Comparison of ENCODE assay signal across 26 cellular contexts in genomic region chr18:74817576-74817975, GRCh38.
"Had no signal": no experiment of that assay in that cellular context is flagged by ENCODE, and none has a peak within 500 bp of the region (broad histone marks: within the 10 kb centered on the region; RNA-seq: fewer than 3 reads in every experiment).

No MANE protein-coding gene starts in this region.

- H3K9me3 ChIP-seq: esophagus squamous epithelium, gastrocnemius medialis, left lung, mucosa of descending colon, psoas muscle, sigmoid colon, stomach, thyroid gland, vagina had no signal

- H3K4me1 ChIP-seq: esophagus squamous epithelium, gastrocnemius medialis, left lung, psoas muscle, stomach, thyroid gland, vagina had no signal

- H3K27me3 Mint-ChIP-seq: effector memory CD8-positive, alpha-beta T cell; naive B cell; natural killer cell treated with Interleukin-12 subunit alpha and Interleukin-12 subunit beta and Interleukin-15 and Interleukin-18, amount 100 ng/mL, for 72 hours had no signal

- H3K4me3 Mint-ChIP-seq: effector memory CD8-positive, alpha-beta T cell; mesothelial cell of epicardium; naive B cell; natural killer cell treated with Interleukin-12 subunit alpha and Interleukin-12 subunit beta and Interleukin-15 and Interleukin-18, amount 100 ng/mL, for 72 hours; neural progenitor cell had no signal

- H3K27me3 ChIP-seq: esophagus squamous epithelium, gastrocnemius medialis, left lung, neural progenitor cell, sigmoid colon, stomach, thyroid gland, vagina had no signal

- ATAC-seq: effector memory CD8-positive, alpha-beta T cell; gastrocnemius medialis; left lung; mucosa of descending colon; natural killer cell treated with Interleukin-12 subunit alpha and Interleukin-12 subunit beta and Interleukin-15 and Interleukin-18, amount 100 ng/mL, for 72 hours; psoas muscle; right cardiac atrium had no signal

- H3K27ac Mint-ChIP-seq: effector memory CD8-positive, alpha-beta T cell; mesothelial cell of epicardium; naive B cell; natural killer cell treated with Interleukin-12 subunit alpha and Interleukin-12 subunit beta and Interleukin-15 and Interleukin-18, amount 100 ng/mL, for 72 hours; neural progenitor cell had no signal

- H3K36me3 Mint-ChIP-seq: neural progenitor cell had no signal

- H3K27ac ChIP-seq: esophagus squamous epithelium, gastrocnemius medialis, left lung, neural progenitor cell, psoas muscle, stomach, thyroid gland, vagina had no signal

- H3K4me3 ChIP-seq: esophagus squamous epithelium, gastrocnemius medialis, left lung, mucosa of descending colon, neural progenitor cell, psoas muscle, stomach, thyroid gland, vagina had no signal

- DNase-seq: cortex of kidney; effector memory CD8-positive, alpha-beta T cell; erythroblast; esophagus squamous epithelium; gastrocnemius medialis; head of caudate nucleus; kidney; left lung; mesenchymal stem cell; mucosa of descending colon; naive B cell; psoas muscle; right cardiac atrium; small intestine; stimulated activated CD4-positive, alpha-beta T cell treated with anti-CD3 and anti-CD28 coated beads, Interleukin-15, amount 100 ng/mL, for 24 hours; stimulated activated CD4-positive, alpha-beta T cell treated with anti-CD3 and anti-CD28 coated beads, Interleukin-2, amount 100 ng/mL, for 48 hours; stimulated activated CD8-positive, alpha-beta memory T cell treated with anti-CD3 and anti-CD28 coated beads, Interleukin-4, amount 100 ng/mL, for 48 hours; stimulated activated naive CD4-positive, alpha-beta T cell; stomach; thyroid gland; trophoblast cell had no signal

- H3K4me2 ChIP-seq: neural progenitor cell had no signal

- H3K36me3 ChIP-seq: esophagus squamous epithelium, gastrocnemius medialis, left lung, neural progenitor cell, sigmoid colon, stomach, thyroid gland, vagina had no signal

- H2AFZ ChIP-seq: neural progenitor cell had no signal

- H3K4me1 Mint-ChIP-seq: mesothelial cell of epicardium, naive B cell had no signal
